ENCODE assay signal across 20 cellular contexts in genomic region chr6:7973603-7974002, GRCh38.
DNase-seq lines count a peak whose midpoint lies in the region; FAIRE-seq and TF ChIP-seq lines count a peak whose summit lies in the region.
"Had no signal": no experiment of that assay in that cellular context is flagged by ENCODE, and none has a peak within 500 bp of the region (broad histone marks: within the 10 kb centered on the region; RNA-seq: fewer than 3 reads in every experiment).

No MANE protein-coding gene starts in this region.

- H3K27me3 ChIP-seq in bronchial epithelial cell (ENCODE audit: control insufficient read depth, insufficient read depth, low read length), result peaks cover 10% of the 10 kb centered on the region

- H3K36me3 ChIP-seq in bronchial epithelial cell (ENCODE audit: control insufficient read depth, insufficient read depth, low read length), result no peaks in the 10 kb centered on the region

- H3K4me3 ChIP-seq in bronchial epithelial cell (ENCODE audit: low read depth, low read length), result no peak overlapping the region
- H3K4me3 ChIP-seq: GM23338 had no signal

- TF ChIP-seq CTCF in bronchial epithelial cell (IDR thresholded peaks at IDR 0.05; ENCODE audit: insufficient read depth, low read length, severe bottlenecking), result no peak

- FAIRE-seq in bronchial epithelial cell (lab: Jason Lieb, UNC), result no peak
- FAIRE-seq: G401.6, GM12891 had no signal

- DNase-seq in SIG-M5 treated with dmso at 0.1 percent for 504 hours (lab: John Stamatoyannopoulos, UW; ENCODE audit: unreplicated experiment), result peak; percentile 50
- DNase-seq in SIG-M5 (lab: John Stamatoyannopoulos, UW), result no peak
- peak; percentile 70 for DNase-seq in NCI-H146 treated with DMSO at 0.1 percent for 48 hours (lab: John Stamatoyannopoulos, UW; ENCODE audit: unreplicated experiment)
- peak; percentile 69 for DNase-seq in bronchial epithelial cell (ENCODE audit: low read depth)
- DNase-seq in RPMI8226, result no peak
- DNase-seq in stimulated activated CD4-positive, alpha-beta T cell treated with anti-CD3 and anti-CD28 coated beads, Interleukin-4, amount 100 ng/mL, for 24 hours, result no peak
- DNase-seq in putamen (ENCODE audit: low spot score), result no peak
- DNase-seq in cerebellar cortex (ENCODE audit: low spot score), result no peak
- DNase-seq: 8988T; ACHN; C1 segment of cervical spinal cord; Calu3; CD4-positive, alpha-beta T cell; DMS 273 treated with DMSO at 0.1 percent for 48 hours; DMS79 treated with DMSO at 0.1 percent for 48 hours; EL; H7 had no signal

Comparison
In these comparisons a context has a peak if more than half of its experiments do, and no peak if none do; other contexts are left out.
1. DNase-seq: peak in SIG-M5 treated with dmso at 0.1 percent for 504 hours (single experiment), NCI-H146 treated with DMSO at 0.1 percent for 48 hours (single experiment) and bronchial epithelial cell (single experiment); none in SIG-M5 (single experiment), RPMI8226 (single experiment), stimulated activated CD4-positive, alpha-beta T cell treated with anti-CD3 and anti-CD28 coated beads, Interleukin-4, amount 100 ng/mL, for 24 hours (single experiment), putamen (single experiment) and cerebellar cortex (single experiment).